8 cellular contexts compared by ENCODE assay signal in genomic region chrX:64206556-64207162, GRCh38. TPM values are rescaled to one million over a fixed set of nuclear protein-coding genes. Genes with fewer than 3 reads are reported as not detected.
DNase-seq lines count a peak whose midpoint lies in the region; ATAC-seq and TF ChIP-seq lines count a peak whose summit lies in the region.

No MANE protein-coding gene starts in this region.

- in situ Hi-C loops in brain microvascular endothelial cell (cut with HindIII; ENCODE audit: low pct_ligation_motif_present, low sequenced_read_pairs), result no loop called here

- no peak overlapping the region for H3K27ac ChIP-seq in brain microvascular endothelial cell
- peak overlapping the region; percentile 62 to 91 for H3K27ac ChIP-seq in lung (ENCODE audit: low read depth in 1 of 2, low read length in 1 of 2)
- H3K27ac ChIP-seq in uterus, result peak overlapping the region; percentile 86 to 91

- no peaks in the 10 kb centered on the region for H3K27me3 ChIP-seq in brain microvascular endothelial cell (replicated peaks)
- no peaks in the 10 kb centered on the region for H3K27me3 ChIP-seq in lung (ENCODE audit: control insufficient read depth, insufficient read depth)
- no peaks in the 10 kb centered on the region for H3K27me3 ChIP-seq in uterus

- H3K4me3 Mint-ChIP-seq in activated naive CD4-positive, alpha-beta T cell treated with anti-CD3 and anti-CD28 coated beads for 36 hours, result peak overlapping the region; percentile 79

- peak overlapping the region; percentile 91 for H3K27ac Mint-ChIP-seq in activated naive CD4-positive, alpha-beta T cell treated with anti-CD3 and anti-CD28 coated beads for 36 hours

- no peak for ATAC-seq in lung (ENCODE audit: insufficient read depth, low FRiP score)
- ATAC-seq in HG03175 (IDR thresholded peaks at IDR 0.05; ENCODE audit: unreplicated experiment), result no peak

- H3K4me1 ChIP-seq in lung (ENCODE audit: control insufficient read depth in 2 of 2, insufficient read depth in 2 of 2, low read length in 2 of 2) (peaks cover 5 to 8% of the 10 kb centered on the region in 2 donors), uterus (no peaks in the 10 kb centered on the region)

- intact Hi-C loops in activated naive CD4-positive, alpha-beta T cell treated with anti-CD3 and anti-CD28 coated beads for 36 hours (cut with micrococcal nuclease), result loop anchor here (2.0 to 5.0 kb wide), 2 partner anchors 644 to 856 kb away; partner anchors contain the start of gene SPIN4
- intact Hi-C loops in uterus (cut with DNase I; ENCODE audit: low total_unique reads), result no loop called here

- 49 to 63% methylated on average over 5 of the region's 5 CpGs for WGBS in lung, 2 donors

- DNase-seq in activated naive CD4-positive, alpha-beta T cell treated with anti-CD3 and anti-CD28 coated beads for 36 hours, result no peak
- no peak for DNase-seq in activated naive CD4-positive, alpha-beta T cell (lab: John Stamatoyannopoulos, UW)
- DNase-seq in brain microvascular endothelial cell (no peak), lung (ENCODE audit: low spot score) (no peak), uterus (peak; percentile 27 to 34), iPS-NIHi11 (ENCODE audit: low spot score) (no peak), AG08396 (ENCODE audit: low spot score) (no peak)

- H3K27me3 Mint-ChIP-seq in activated naive CD4-positive, alpha-beta T cell treated with anti-CD3 and anti-CD28 coated beads for 36 hours (ENCODE audit: low read depth), result no peaks in the 10 kb centered on the region

- H3K4me3 ChIP-seq in brain microvascular endothelial cell (ENCODE audit: low read depth, low read length) (peak overlapping the region; percentile 62), lung (peak overlapping the region; percentile 25), uterus (peak overlapping the region; percentile 52 to 58)

- peaks cover 10% of the 10 kb centered on the region for H3K4me1 Mint-ChIP-seq in activated naive CD4-positive, alpha-beta T cell treated with anti-CD3 and anti-CD28 coated beads for 36 hours (ENCODE audit: low read depth)

- TF ChIP-seq CTCF in brain microvascular endothelial cell (IDR thresholded peaks at IDR 0.05; ENCODE audit: low read depth, low read length, missing control alignments), result no peak
- TF ChIP-seq CTCF in lung (IDR thresholded peaks at IDR 0.05; ENCODE audit: control extremely low read depth, extremely low read depth), result no peak
- no peak for TF ChIP-seq CTCF in uterus (IDR thresholded peaks at IDR 0.05)

- no peak for TF ChIP-seq POLR2A in uterus (IDR thresholded peaks at IDR 0.05)

- CTCF ChIA-PET in activated naive CD4-positive, alpha-beta T cell treated with anti-CD3 and anti-CD28 coated beads for 36 hours (lab: Charles Lee), result no interaction called here

- H3K36me3 Mint-ChIP-seq in activated naive CD4-positive, alpha-beta T cell treated with anti-CD3 and anti-CD28 coated beads for 36 hours (ENCODE audit: low read depth), result no peaks in the 10 kb centered on the region

- H3K9me3 Mint-ChIP-seq in activated naive CD4-positive, alpha-beta T cell treated with anti-CD3 and anti-CD28 coated beads for 36 hours, result no peaks in the 10 kb centered on the region

- H3K9me3 ChIP-seq in lung (ENCODE audit: control insufficient read depth in 2 of 2, insufficient read depth in 1 of 2, low read length in 1 of 2) (no peaks in the 10 kb centered on the region), uterus (no peaks in the 10 kb centered on the region)

- H3K36me3 ChIP-seq in brain microvascular endothelial cell (replicated peaks) (no peaks in the 10 kb centered on the region), lung (ENCODE audit: control insufficient read depth in 2 of 2, insufficient read depth in 2 of 2, low read length in 2 of 2) (no peaks in the 10 kb centered on the region), uterus (no peaks in the 10 kb centered on the region)

RNA-seq across cellular contexts. Expression of gene AMER1, which starts 1.2 kb away (rescaled TPM):
- 1 to 10 TPM; 2.2 to 2.4 TPM for total RNA-seq in activated naive CD4-positive, alpha-beta T cell treated with anti-CD3 and anti-CD28 coated beads for 36 hours
- total RNA-seq in lung, result 1 to 10 TPM; 4.0 to 4.2 TPM
- 1 to 10 TPM in 1 of 2 donors, under 1 TPM in 1; 0.94 to 1.3 TPM for polyA plus RNA-seq in lung
- 10 to 100 TPM in 2 of 4 donors, 1 to 10 TPM in 2; 3.5 to 14.3 (median 8.3) TPM for total RNA-seq in uterus

RNA-seq across cellular contexts. Expression of gene ASB12, which starts 23.7 kb away (rescaled TPM):
- under 1 TPM in 1 of 2 experiments, not detected in 1; 0.17 TPM for total RNA-seq in activated naive CD4-positive, alpha-beta T cell treated with anti-CD3 and anti-CD28 coated beads for 36 hours
- under 1 TPM in 1 of 2 donors, not detected in 1; 0.46 TPM for total RNA-seq in lung
- under 1 TPM; 0.11 to 0.16 TPM for polyA plus RNA-seq in lung
- total RNA-seq in uterus, result under 1 TPM in 2 of 4 donors, not detected in 2; 0.34 to 0.35 TPM

Comparison
In these comparisons a context has a peak if more than half of its experiments do, and no peak if none do; other contexts are left out.
1. DNase-seq: peak in uterus (2 of 2); none in activated naive CD4-positive, alpha-beta T cell treated with anti-CD3 and anti-CD28 coated beads for 36 hours (single experiment), activated naive CD4-positive, alpha-beta T cell (0 of 4), brain microvascular endothelial cell (single experiment), lung (single experiment), iPS-NIHi11 (single experiment) and AG08396 (single experiment).
2. Peak in every context shown above with its lines, with median percentiles within 50 percentile points of each other: H3K4me3 ChIP-seq.